Comparison of ENCODE assay signal across 16 cellular contexts in genomic region chr12:114935658-114936057, GRCh38.
DNase-seq lines count a peak whose midpoint lies in the region; ATAC-seq and TF ChIP-seq lines count a peak whose summit lies in the region.
"Had no signal": no experiment of that assay in that cellular context is flagged by ENCODE, and none has a peak within 500 bp of the region (broad histone marks: within the 10 kb centered on the region; RNA-seq: fewer than 3 reads in every experiment).

No MANE protein-coding gene starts in this region.

- H3K4me1 Mint-ChIP-seq in GM23338 (no peaks in the 10 kb centered on the region), glutamatergic neuron (ENCODE audit: low read depth, unreplicated experiment) (peaks cover 13% of the 10 kb centered on the region)
- H3K4me1 Mint-ChIP-seq: CD4-positive, CD25-positive, alpha-beta regulatory T cell; central memory CD8-positive, alpha-beta T cell had no signal

- no peak overlapping the region for H3K27ac Mint-ChIP-seq in GM23338
- no peak overlapping the region for H3K27ac Mint-ChIP-seq in glutamatergic neuron (ENCODE audit: unreplicated experiment)
- H3K27ac Mint-ChIP-seq: CD4-positive, CD25-positive, alpha-beta regulatory T cell had no signal

- no peak overlapping the region for H3K4me2 ChIP-seq in GM23338

- H3K4me1 ChIP-seq in GM23338 (ENCODE audit: insufficient read depth) = no peaks in the 10 kb centered on the region
- no peaks in the 10 kb centered on the region for H3K4me1 ChIP-seq in effector memory CD4-positive, alpha-beta T cell (ENCODE audit: control insufficient read depth, insufficient read depth, low read length, poor library complexity, severe bottlenecking)

- no peaks in the 10 kb centered on the region for H4K20me1 ChIP-seq in GM23338 (replicated peaks; ENCODE audit: insufficient read depth)

- H3K4me3 Mint-ChIP-seq in GM23338 (no peak overlapping the region), glutamatergic neuron (ENCODE audit: unreplicated experiment) (no peak overlapping the region)
- H3K4me3 Mint-ChIP-seq: CD4-positive, CD25-positive, alpha-beta regulatory T cell; central memory CD8-positive, alpha-beta T cell had no signal

- peaks cover 6% of the 10 kb centered on the region; the same call in 1 of the 3 replicates for H3K36me3 Mint-ChIP-seq in GM23338 (ENCODE audit: low read depth)
- H3K36me3 Mint-ChIP-seq in glutamatergic neuron (ENCODE audit: unreplicated experiment) = peaks cover 6% of the 10 kb centered on the region
- H3K36me3 Mint-ChIP-seq: CD4-positive, CD25-positive, alpha-beta regulatory T cell had no signal

- TF ChIP-seq CTCF in GM23338 (conservative IDR thresholded peaks at IDR 0.05; ENCODE audit: low read depth in 2 of 2) (peak; percentile 33 to 55), glutamatergic neuron (IDR thresholded peaks at IDR 0.05; ENCODE audit: partially characterized antibody, unreplicated experiment) (peak; percentile 13)

- H3K27me3 Mint-ChIP-seq in GM23338 (ENCODE audit: insufficient read depth, low read depth, poor library complexity) (peaks cover 3% of the 10 kb centered on the region), glutamatergic neuron (ENCODE audit: unreplicated experiment) (peaks cover 9% of the 10 kb centered on the region)
- H3K27me3 Mint-ChIP-seq: CD4-positive, CD25-positive, alpha-beta regulatory T cell; central memory CD8-positive, alpha-beta T cell had no signal

- no peaks in the 10 kb centered on the region for H3K9me3 ChIP-seq in effector memory CD4-positive, alpha-beta T cell (ENCODE audit: control insufficient read depth, low read length)
- H3K9me3 ChIP-seq: neutrophil had no signal

- H3K36me3 ChIP-seq in GM23338 (ENCODE audit: insufficient read depth) = no peaks in the 10 kb centered on the region
- H3K36me3 ChIP-seq in effector memory CD4-positive, alpha-beta T cell (ENCODE audit: control insufficient read depth, insufficient read depth, low read length) = no peaks in the 10 kb centered on the region
- H3K36me3 ChIP-seq: neutrophil, SJSA1 had no signal

- no peak overlapping the region for H3K27ac ChIP-seq in GM23338 (ENCODE audit: low read depth)
- no peak overlapping the region for H3K27ac ChIP-seq in effector memory CD4-positive, alpha-beta T cell (ENCODE audit: insufficient read depth, low read length, poor library complexity, severe bottlenecking)
- H3K27ac ChIP-seq: neutrophil had no signal

- peaks cover 13% of the 10 kb centered on the region; the same call in 2 of the 3 replicates for H3K9me3 Mint-ChIP-seq in GM23338
- peaks cover 6% of the 10 kb centered on the region for H3K9me3 Mint-ChIP-seq in glutamatergic neuron (ENCODE audit: unreplicated experiment)

- no peaks in the 10 kb centered on the region for H3F3A ChIP-seq in GM23338 (replicated peaks; ENCODE audit: low read depth)

- in situ Hi-C loops in ACHN (cut with HindIII; ENCODE audit: low pct_ligation_motif_present, low pct_unique_long_range_greater_than_20kb, low sequenced_read_pairs) (no loop called here), SK-MEL-5 (cut with HindIII; ENCODE audit: low pct_unique_long_range_greater_than_20kb, low sequenced_read_pairs) (no loop called here)

- no peak overlapping the region for H3K4me3 ChIP-seq in GM23338
- H3K4me3 ChIP-seq in effector memory CD4-positive, alpha-beta T cell (ENCODE audit: insufficient read depth, low read depth, low read length, poor library complexity, severe bottlenecking) = no peak overlapping the region
- H3K4me3 ChIP-seq: SJSA1 had no signal

- ATAC-seq in GM23338 = no peak
- ATAC-seq in GM19397 (IDR thresholded peaks at IDR 0.05; ENCODE audit: unreplicated experiment) = no peak
- ATAC-seq in GM21737 (IDR thresholded peaks at IDR 0.05; ENCODE audit: unreplicated experiment) = no peak

- no peaks in the 10 kb centered on the region for H3K79me2 ChIP-seq in GM23338 (replicated peaks; ENCODE audit: insufficient read depth)

- no peak overlapping the region for H2AFZ ChIP-seq in GM23338

- H3K27me3 ChIP-seq in GM23338 (ENCODE audit: insufficient read depth) = no peaks in the 10 kb centered on the region
- no peaks in the 10 kb centered on the region for H3K27me3 ChIP-seq in effector memory CD4-positive, alpha-beta T cell (replicated peaks; ENCODE audit: control insufficient read depth, insufficient read depth, low read length, poor library complexity, severe bottlenecking)
- H3K27me3 ChIP-seq: neutrophil, SJSA1 had no signal

- peak; percentile 22 for DNase-seq in ACHN
- peak; percentile 16 for DNase-seq in GM23338 (ENCODE audit: low spot score)
- peak; percentile 55 for DNase-seq in SK-MEL-5 (ENCODE audit: low read depth, low spot score)
- DNase-seq in glutamatergic neuron = no peak
- DNase-seq in effector memory CD4-positive, alpha-beta T cell = no peak
- no peak for DNase-seq in NCI-H1436 treated with DMSO at 0.1 percent for 48 hours (lab: John Stamatoyannopoulos, UW)
- DNase-seq: CD4-positive, CD25-positive, alpha-beta regulatory T cell; foreskin melanocyte; KG1; NCI-H345; stimulated activated CD8-positive, alpha-beta memory T cell treated with anti-CD3 and anti-CD28 coated beads, Interleukin-4, amount 100 ng/mL, for 48 hours had no signal

- peaks cover 8% of the 10 kb centered on the region; the same call in 1 of the 2 replicates for H3K9me2 ChIP-seq in GM23338 (ENCODE audit: insufficient read depth)

TF ChIP-seq in GM23338, 12 proteins besides CTCF, POLR2A, EP300 and RAD21 (continues in another document):
- TF ChIP-seq STAT1 (IDR thresholded peaks at IDR 0.05; ENCODE audit: unreplicated experiment) (no peak), ETS1 (IDR thresholded peaks at IDR 0.05) (no peak), ZNF331 (CRISPR knock-in tag; IDR thresholded peaks at IDR 0.05; ENCODE audit: low read depth) (no peak), EZH2phosphoT487 (IDR thresholded peaks at IDR 0.05; ENCODE audit: unreplicated experiment) (no peak), REST (IDR thresholded peaks at IDR 0.05; ENCODE audit: unreplicated experiment) (no peak), JUNB (IDR thresholded peaks at IDR 0.05; ENCODE audit: unreplicated experiment) (no peak), CREB1 (CRISPR knock-in tag; IDR thresholded peaks at IDR 0.05; ENCODE audit: low read depth) (no peak), EZH2 (IDR thresholded peaks at IDR 0.05; ENCODE audit: low read depth, unreplicated experiment) (no peak)

Comparison
In these comparisons a context has a peak if more than half of its experiments do, and no peak if none do; other contexts are left out.
1. DNase-seq: peak in ACHN (single experiment), GM23338 (single experiment) and SK-MEL-5 (single experiment); none in glutamatergic neuron (single experiment), effector memory CD4-positive, alpha-beta T cell (0 of 3) and NCI-H1436 treated with DMSO at 0.1 percent for 48 hours (single experiment).